ENCODE assay signal across 17 cellular contexts in genomic region chr16:56732832-56733231, GRCh38. TPM values are rescaled to one million over a fixed set of nuclear protein-coding genes. Genes with fewer than 3 reads are reported as not detected.
DNase-seq lines count a peak whose midpoint lies in the region; TF ChIP-seq lines count a peak whose summit lies in the region.
"Had no signal": no experiment of that assay in that cellular context is flagged by ENCODE, and none has a peak within 500 bp of the region (broad histone marks: within the 10 kb centered on the region; RNA-seq: fewer than 3 reads in every experiment).

No MANE protein-coding gene starts in this region.

- H3K4me3 ChIP-seq in Karpas-422 (ENCODE audit: low read length) = no peak overlapping the region
- no peak overlapping the region for H3K4me3 ChIP-seq in sigmoid colon
- H3K4me3 ChIP-seq: adrenal gland, gastroesophageal sphincter, thyroid gland had no signal

- no peaks in the 10 kb centered on the region for H3K27me3 Mint-ChIP-seq in activated T-cell treated with anti-CD3 and anti-CD28 coated beads, Interleukin-2, amount 50 U/mL, for 24 hours
- H3K27me3 Mint-ChIP-seq in osteocyte (ENCODE audit: unreplicated experiment) = no peaks in the 10 kb centered on the region

- TF ChIP-seq CTCF in GM20000 (IDR thresholded peaks at IDR 0.05; ENCODE audit: extremely low read depth, missing control alignments) = no peak
- TF ChIP-seq CTCF in sigmoid colon (IDR thresholded peaks at IDR 0.05) = no peak
- TF ChIP-seq CTCF in osteocyte (IDR thresholded peaks at IDR 0.05) = no peak

- 0 out of 2 replicates have a peak overlapping the region, but pooled peaks have one; percentile 92 for H3K9ac ChIP-seq in Karpas-422 (ENCODE audit: low read length)

- H2AFZ ChIP-seq in Karpas-422 (ENCODE audit: low read length) = no peak overlapping the region

- H4K20me1 ChIP-seq in Karpas-422 (ENCODE audit: insufficient read depth, low read depth, low read length) = peaks cover 13% of the 10 kb centered on the region; the same call in 1 of the 2 replicates

- 91 to 92% methylated on average over 1 of the region's 1 CpG for WGBS in sigmoid colon, 2 donors

- no peak overlapping the region for H3K27ac Mint-ChIP-seq in activated T-cell treated with anti-CD3 and anti-CD28 coated beads, Interleukin-2, amount 50 U/mL, for 24 hours
- H3K27ac Mint-ChIP-seq in osteocyte (ENCODE audit: unreplicated experiment) = no peak overlapping the region
- H3K27ac Mint-ChIP-seq: immature natural killer cell had no signal

- no peak overlapping the region for H3K4me3 Mint-ChIP-seq in activated T-cell treated with anti-CD3 and anti-CD28 coated beads, Interleukin-2, amount 50 U/mL, for 24 hours
- no peak overlapping the region for H3K4me3 Mint-ChIP-seq in osteocyte (ENCODE audit: unreplicated experiment)
- H3K4me3 Mint-ChIP-seq: immature natural killer cell had no signal

- peaks cover 9% of the 10 kb centered on the region for H3K36me3 ChIP-seq in Karpas-422 (ENCODE audit: insufficient read depth, low read length)
- H3K36me3 ChIP-seq in sigmoid colon = no peaks in the 10 kb centered on the region
- H3K36me3 ChIP-seq: adrenal gland, gastroesophageal sphincter, thyroid gland had no signal

- TF ChIP-seq POLR2A in sigmoid colon (IDR thresholded peaks at IDR 0.05) = no peak

- TF ChIP-seq EP300 in sigmoid colon (IDR thresholded peaks at IDR 0.05) = no peak

- peaks cover 24% of the 10 kb centered on the region for H3K4me1 Mint-ChIP-seq in activated T-cell treated with anti-CD3 and anti-CD28 coated beads, Interleukin-2, amount 50 U/mL, for 24 hours (ENCODE audit: low read depth)
- peaks cover 24% of the 10 kb centered on the region for H3K4me1 Mint-ChIP-seq in osteocyte (ENCODE audit: unreplicated experiment)

- H3K36me3 Mint-ChIP-seq in activated T-cell treated with anti-CD3 and anti-CD28 coated beads, Interleukin-2, amount 50 U/mL, for 24 hours (ENCODE audit: low read depth) = peaks cover 22% of the 10 kb centered on the region
- H3K36me3 Mint-ChIP-seq in osteocyte (ENCODE audit: unreplicated experiment) = no peaks in the 10 kb centered on the region
- H3K36me3 Mint-ChIP-seq: immature natural killer cell had no signal

- no peaks in the 10 kb centered on the region for H3K9me3 Mint-ChIP-seq in activated T-cell treated with anti-CD3 and anti-CD28 coated beads, Interleukin-2, amount 50 U/mL, for 24 hours
- H3K9me3 Mint-ChIP-seq in osteocyte (ENCODE audit: unreplicated experiment) = no peaks in the 10 kb centered on the region
- H3K9me3 Mint-ChIP-seq: immature natural killer cell had no signal

- no peaks in the 10 kb centered on the region for H3K9me2 ChIP-seq in Karpas-422 (replicated peaks; ENCODE audit: insufficient read depth, low read length)

- intact Hi-C loops in sigmoid colon (cut with DNase I) = no loop called here

- peaks cover 79% of the 10 kb centered on the region for H3K79me2 ChIP-seq in Karpas-422 (ENCODE audit: low read length)

- H3K4me2 ChIP-seq in Karpas-422 (ENCODE audit: low read depth, low read length, poor library complexity, severe bottlenecking) = peak overlapping the region; percentile 99

- no peaks in the 10 kb centered on the region for H3K27me3 ChIP-seq in Karpas-422 (ENCODE audit: low read length)
- no peaks in the 10 kb centered on the region for H3K27me3 ChIP-seq in sigmoid colon
- H3K27me3 ChIP-seq: adrenal gland, gastroesophageal sphincter, thyroid gland had no signal

- H3K27ac ChIP-seq in Karpas-422 (ENCODE audit: low read length) = peak overlapping the region; percentile 6
- H3K27ac ChIP-seq in sigmoid colon = no peak overlapping the region
- H3K27ac ChIP-seq: adrenal gland, gastroesophageal sphincter, RWPE1, thyroid gland had no signal

- H3K9me3 ChIP-seq in Karpas-422 (ENCODE audit: low read length) (no peaks in the 10 kb centered on the region), sigmoid colon (no peaks in the 10 kb centered on the region)
- H3K9me3 ChIP-seq: adrenal gland, Caco-2, gastroesophageal sphincter, thyroid gland had no signal

- DNase-seq in activated T-cell treated with anti-CD3 and anti-CD28 coated beads for 24 hours (ENCODE audit: low read depth) (peak; percentile 11), GM20000 (ENCODE audit: low spot score) (peak; percentile 63), Karpas-422 (no peak), sigmoid colon (no peak), osteocyte (ENCODE audit: extremely low spot score, unreplicated experiment) (no peak), NCI-H2171 (lab: John Stamatoyannopoulos, UW) (no peak)
- DNase-seq in activated T-cell treated with anti-CD3 and anti-CD28 coated beads, Interleukin-2, amount 50 U/mL, for 24 hours = no peak
- DNase-seq in stimulated activated CD4-positive, alpha-beta T cell treated with anti-CD3 and anti-CD28 coated beads, Interleukin-2, amount 100 ng/mL, for 24 hours = peak; percentile 16 to 47
- DNase-seq: adrenal gland, Caco-2, immature natural killer cell, mesenchymal stem cell, NCI-H1930, NCI-H748 treated with DMSO at 0.1 percent for 48 hours, thyroid gland had no signal

- peaks cover 47% of the 10 kb centered on the region for H3K4me1 ChIP-seq in Karpas-422 (ENCODE audit: low read length)
- peaks cover 0 to 21% (median 18%) of the 10 kb centered on the region in 4 donors for H3K4me1 ChIP-seq in sigmoid colon

RNA-seq across cellular contexts. Expression of gene NUP93, which starts 2.9 kb away (rescaled TPM):
- 112 and 116 TPM in 2 replicates for total RNA-seq in Karpas-422 (2014; rRNA removed; shearing (Covaris generic); ENCODE audit: low replicate concordance)
- total RNA-seq in sigmoid colon (10 to 100 TPM; 20.2 to 35.5 (median 22.2) TPM), osteocyte (81.7 and 85.1 TPM in 2 replicates)
- 10 to 100 TPM; 13.8 to 35.8 (median 18.3) TPM for polyA plus RNA-seq in sigmoid colon

RNA-seq across cellular contexts. Expression of gene MT1X, which starts 50.6 kb away (rescaled TPM):
- total RNA-seq in Karpas-422 (2014; rRNA removed; shearing (Covaris generic); ENCODE audit: low replicate concordance) = 238 and 374 TPM in 2 replicates
- total RNA-seq in sigmoid colon (1,000 to 10,000 TPM in 1 of 4 donors, 100 to 1,000 TPM in 2, 10 to 100 TPM in 1; 90.3 to 1,592 (median 363) TPM), osteocyte (63.8 and 67.5 TPM in 2 replicates)
- polyA plus RNA-seq in sigmoid colon = 100 to 1,000 TPM; 206 to 513 (median 470) TPM

Comparison
In these comparisons a context has a peak if more than half of its experiments do, and no peak if none do; other contexts are left out.
1. DNase-seq: peak in activated T-cell treated with anti-CD3 and anti-CD28 coated beads for 24 hours (single experiment), GM20000 (single experiment) and stimulated activated CD4-positive, alpha-beta T cell treated with anti-CD3 and anti-CD28 coated beads, Interleukin-2, amount 100 ng/mL, for 24 hours (2 of 2); none in activated T-cell treated with anti-CD3 and anti-CD28 coated beads, Interleukin-2, amount 50 U/mL, for 24 hours (single experiment), Karpas-422 (single experiment), sigmoid colon (single experiment), osteocyte (single experiment) and NCI-H2171 (single experiment).